In the genomic region with DNA sequence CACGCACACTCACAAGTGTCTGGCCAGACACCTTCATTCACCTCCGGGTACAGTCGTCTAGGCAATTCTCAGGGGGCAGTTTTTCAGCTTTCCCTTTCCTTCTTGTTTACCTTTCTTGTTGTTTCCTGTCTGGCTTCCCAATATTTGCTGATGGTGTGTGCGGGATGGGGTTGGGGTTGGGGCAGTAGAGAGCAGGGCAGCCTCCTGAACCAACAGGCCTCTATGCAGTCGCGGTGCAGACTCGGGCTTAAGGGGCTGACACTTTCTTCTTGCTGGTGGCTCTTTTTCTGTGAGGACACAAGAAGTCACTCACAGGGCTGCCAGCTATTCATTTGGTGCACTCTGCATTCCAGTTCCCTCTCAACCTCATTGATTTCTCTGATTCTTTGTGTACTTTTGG, we compare ENCODE assay signal across 18 cellular contexts. TPM values are rescaled to one million over a fixed set of nuclear protein-coding genes. Genes with fewer than 3 reads are reported as not detected.
DNase-seq lines count a peak whose midpoint lies in the region; ATAC-seq, FAIRE-seq and TF ChIP-seq lines count a peak whose summit lies in the region.
"Had no signal": no experiment of that assay in that cellular context is flagged by ENCODE, and none has a peak within 500 bp of the region (broad histone marks: within the 10 kb centered on the region; RNA-seq: fewer than 3 reads in every experiment).

No MANE protein-coding gene starts in this region.

- H3K9ac ChIP-seq in kidney (ENCODE audit: low read length in 2 of 2) (no peak overlapping the region), trophoblast cell (ENCODE audit: low read length) (no peak overlapping the region)

- H3K79me2 ChIP-seq in trophoblast cell (ENCODE audit: control insufficient read depth, insufficient read depth, low read length, poor library complexity) = peaks cover 2% of the 10 kb centered on the region

- H3K4me1 ChIP-seq in kidney (ENCODE audit: control insufficient read depth in 1 of 2, insufficient read depth in 1 of 2, low read depth in 1 of 2, low read length in 2 of 2) (no peaks in the 10 kb centered on the region), trophoblast cell (ENCODE audit: control insufficient read depth in 1 of 2, insufficient read depth in 2 of 2, low read length in 2 of 2) (peaks cover 15 to 16% of the 10 kb centered on the region in 2 experiments), upper lobe of right lung (no peaks in the 10 kb centered on the region), tibial artery (peaks cover 0 to 17% (median 0%) of the 10 kb centered on the region in 4 donors)
- H3K4me1 ChIP-seq: A549, Caco-2 had no signal

- no peak overlapping the region for H2AFZ ChIP-seq in trophoblast cell (ENCODE audit: insufficient read depth, low read length, poor library complexity)

- H3K27ac Mint-ChIP-seq in MCF 10A (ENCODE audit: low read depth, unreplicated experiment) = no peak overlapping the region

- no peak overlapping the region for H2BK5ac ChIP-seq in trophoblast cell (ENCODE audit: low read depth, low read length, poor library complexity)

- no peak overlapping the region for H3K27ac ChIP-seq in kidney (ENCODE audit: low read depth in 2 of 2, low read length in 2 of 2)
- no peak overlapping the region for H3K27ac ChIP-seq in trophoblast cell (ENCODE audit: low read depth, low read length)
- no peak overlapping the region for H3K27ac ChIP-seq in upper lobe of right lung
- no peak overlapping the region for H3K27ac ChIP-seq in tibial artery
- H3K27ac ChIP-seq: A549 had no signal

- no peak overlapping the region for H3K4ac ChIP-seq in trophoblast cell (ENCODE audit: low read depth, low read length)

- H3K36me3 ChIP-seq in kidney (ENCODE audit: control insufficient read depth in 1 of 2, insufficient read depth in 2 of 2, low read length in 2 of 2) (peaks cover 0 to 2% of the 10 kb centered on the region in 2 donors), trophoblast cell (ENCODE audit: control insufficient read depth in 1 of 2, insufficient read depth in 2 of 2, low read length in 2 of 2) (peaks cover 18 to 25% of the 10 kb centered on the region in 2 experiments), upper lobe of right lung (no peaks in the 10 kb centered on the region), tibial artery (peaks cover 0 to 9% (median 0%) of the 10 kb centered on the region in 3 donors)

- intact Hi-C loops in MCF 10A (cut with micrococcal nuclease) (no loop called here), kidney (cut with DNase I) (no loop called here), upper lobe of right lung (cut with DNase I) (no loop called here), tibial artery (cut with DNase I; ENCODE audit: low total_unique reads) (no loop called here), Right ventricle myocardium inferior (cut with DNase I) (no loop called here)

- peaks cover 39% of the 10 kb centered on the region for H3K27me3 Mint-ChIP-seq in MCF 10A (ENCODE audit: insufficient read depth, unreplicated experiment)

- H2BK12ac ChIP-seq in trophoblast cell (ENCODE audit: low read length) = no peak overlapping the region

- DNase-seq in T47D (ENCODE audit: low read depth in 1 of 2, low spot score in 1 of 2) = peak; percentile 8 to 29
- DNase-seq in MCF 10A (ENCODE audit: unreplicated experiment) = no peak
- peak; percentile 6 for DNase-seq in kidney
- no peak for DNase-seq in trophoblast cell
- DNase-seq in upper lobe of right lung = peak; percentile 15
- DNase-seq in tibial artery = no peak
- DNase-seq in Right ventricle myocardium inferior (ENCODE audit: missing footprints) = no peak
- DNase-seq: Caco-2, H9, Kasumi-1, NCI-H1417, NCI-H1930, NCI-H2171 treated with DMSO at 0.1 percent for 48 hours, NCI-H510A had no signal

- H4K8ac ChIP-seq in trophoblast cell (ENCODE audit: low read depth, low read length) = no peak overlapping the region

- no peaks in the 10 kb centered on the region for H3K9me3 ChIP-seq in kidney (ENCODE audit: control insufficient read depth in 1 of 2, low read length in 2 of 2)
- H3K9me3 ChIP-seq in trophoblast cell (ENCODE audit: insufficient read depth, low read depth, low read length) = no peaks in the 10 kb centered on the region
- no peaks in the 10 kb centered on the region for H3K9me3 ChIP-seq in upper lobe of right lung
- no peaks in the 10 kb centered on the region for H3K9me3 ChIP-seq in tibial artery
- H3K9me3 ChIP-seq: A549, Caco-2 had no signal

- POLR2A ChIA-PET in MCF 10A (lab: Yijun Ruan, JAX) = no interaction called here

- H3K18ac ChIP-seq in trophoblast cell (ENCODE audit: low read length) = peak overlapping the region; percentile 51

- no peak overlapping the region for H2BK120ac ChIP-seq in trophoblast cell (ENCODE audit: insufficient read depth, low read length, poor library complexity)

- H3K23ac ChIP-seq in trophoblast cell (ENCODE audit: low read length) = no peak overlapping the region

- WGBS in trophoblast cell (ENCODE audit: extremely low coverage, insufficient coverage, insufficient read length) = no CpG with 5 or more reads among the region's 7 CpGs

- H3K27me3 ChIP-seq in trophoblast cell (ENCODE audit: insufficient read depth, low read length) (no peaks in the 10 kb centered on the region), upper lobe of right lung (no peaks in the 10 kb centered on the region), tibial artery (no peaks in the 10 kb centered on the region)

- H3K4me2 ChIP-seq in trophoblast cell (ENCODE audit: low read length) = no peak overlapping the region
- H3K4me2 ChIP-seq: A549 had no signal

- no peak overlapping the region for H3K4me3 Mint-ChIP-seq in MCF 10A (ENCODE audit: unreplicated experiment)
- H3K4me3 Mint-ChIP-seq: CD14-positive monocyte, H9 had no signal

- ATAC-seq in upper lobe of right lung (no peak), GM21423 (IDR thresholded peaks at IDR 0.05; ENCODE audit: unreplicated experiment) (no peak), Right ventricle myocardium inferior (no peak)
- ATAC-seq: A549, Panc1 had no signal

- peak overlapping the region; percentile 47 for H4K91ac ChIP-seq in trophoblast cell (ENCODE audit: low read depth, low read length)

- in situ Hi-C loops in T47D (cut with HindIII; ENCODE audit: low pct_unique_long_range_greater_than_20kb, low sequenced_read_pairs) = no loop called here

- peaks cover 12% of the 10 kb centered on the region for H3K4me1 Mint-ChIP-seq in MCF 10A (ENCODE audit: insufficient read depth, unreplicated experiment)

- BruUV-seq in MCF 10A (replicated peaks; lab: Mats Ljungman, UMichigan) = no TSS peak

- TF ChIP-seq CTCF in MCF 10A (IDR thresholded peaks at IDR 0.05; ENCODE audit: unreplicated experiment) = no peak
- no peak for TF ChIP-seq CTCF in kidney (IDR thresholded peaks at IDR 0.05; ENCODE audit: borderline replicate concordance, extremely low read depth, insufficient read depth)
- no peak for TF ChIP-seq CTCF in upper lobe of right lung (IDR thresholded peaks at IDR 0.05)
- no peak for TF ChIP-seq CTCF in tibial artery (IDR thresholded peaks at IDR 0.05)

- H3K36me3 Mint-ChIP-seq in MCF 10A (ENCODE audit: insufficient read depth, unreplicated experiment) = peaks cover 10% of the 10 kb centered on the region

- no peaks in the 10 kb centered on the region for H3K9me3 Mint-ChIP-seq in MCF 10A (ENCODE audit: unreplicated experiment)

- CTCF ChIA-PET in MCF 10A (lab: Yijun Ruan, JAX) = interaction anchor here (1.1 to 1.4 kb wide), 2 partner anchors 18 to 193 kb away, joined by 3 to 4 read pairs; no protein-coding TSS in a partner anchor

- FAIRE-seq in kidney (lab: Jason Lieb, UNC) = no peak
- FAIRE-seq: A549 had no signal

- H3K79me1 ChIP-seq in trophoblast cell (ENCODE audit: low read length) = peaks cover 4% of the 10 kb centered on the region

- H3K14ac ChIP-seq in trophoblast cell (ENCODE audit: low read length) = no peak overlapping the region

- H2AK5ac ChIP-seq in trophoblast cell (ENCODE audit: low read length) = no peak overlapping the region

- H3K4me3 ChIP-seq in kidney (ENCODE audit: low read length in 2 of 2) (no peak overlapping the region), trophoblast cell (ENCODE audit: low read depth, low read length) (no peak overlapping the region), upper lobe of right lung (no peak overlapping the region), tibial artery (no peak overlapping the region)
- H3K4me3 ChIP-seq: A549 had no signal

- H4K12ac ChIP-seq in trophoblast cell (ENCODE audit: low read depth, low read length) = no peak overlapping the region

RNA-seq across cellular contexts. Expression of a gene that starts 56.4 kb away (rescaled TPM):
- total RNA-seq in MCF 10A (2022) = 54.0 and 66.4 TPM in 2 replicates
- total RNA-seq in kidney = 50.8 TPM
- polyA plus RNA-seq in kidney (ENCODE audit: insufficient read depth, low read depth, low replicate concordance) = 88.7 TPM
- 85.5 and 86.3 TPM in 2 replicates for polyA plus RNA-seq in trophoblast cell (2013)
- 30.7 TPM for total RNA-seq in upper lobe of right lung
- 21.4 TPM for total RNA-seq in Right ventricle myocardium inferior

Comparison
In these comparisons a context has a peak if more than half of its experiments do, and no peak if none do; other contexts are left out.
1. DNase-seq: peak in T47D (2 of 2), kidney (single experiment) and upper lobe of right lung (single experiment); none in MCF 10A (single experiment), trophoblast cell (0 of 2), tibial artery (0 of 2) and Right ventricle myocardium inferior (single experiment).